Comparison of ENCODE assay signal across 14 cellular contexts in the genomic region with DNA sequence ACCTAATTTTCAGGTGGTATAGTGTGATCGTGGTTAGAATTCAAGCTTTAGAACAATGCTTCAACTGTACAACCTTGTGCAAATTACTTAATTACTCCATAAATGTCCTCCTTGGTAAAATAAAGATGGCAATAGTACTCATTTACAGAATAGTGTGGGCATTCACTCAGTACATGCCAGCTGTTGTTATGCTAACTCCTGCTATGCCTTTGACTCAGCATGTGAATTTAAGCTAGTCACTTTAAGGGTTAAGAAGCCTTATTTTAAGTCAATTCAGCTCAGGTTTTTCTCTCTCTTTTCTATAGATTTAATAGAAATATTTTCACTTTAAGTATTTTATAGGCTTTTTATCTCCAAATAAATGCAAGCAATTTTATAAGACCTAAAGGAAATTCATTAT.
DNase-seq lines count a peak whose midpoint lies in the region.
"Had no signal": no experiment of that assay in that cellular context is flagged by ENCODE, and none has a peak within 500 bp of the region (broad histone marks: within the 10 kb centered on the region; RNA-seq: fewer than 3 reads in every experiment).

No MANE protein-coding gene starts in this region.

- H3K36me3 ChIP-seq in HUES48 (ENCODE audit: control insufficient read depth, insufficient read depth, low read length) (no peaks in the 10 kb centered on the region), NT2/D1 (ENCODE audit: insufficient read depth, insufficient read length, low read length) (no peaks in the 10 kb centered on the region), iPS-20b (ENCODE audit: insufficient read depth, low read depth, low read length) (no peaks in the 10 kb centered on the region)
- H3K36me3 ChIP-seq: BLaER1 treated with 17β-estradiol and CSF1 and Interleukin-3, amounts not matched to agents 10 nM and 100 nM; HAP-1 had no signal

- peaks cover 37% of the 10 kb centered on the region for H3K4me1 ChIP-seq in HUES48 (ENCODE audit: control insufficient read depth, insufficient read depth, low read length)
- H3K4me1 ChIP-seq in NT2/D1 (ENCODE audit: insufficient read depth, insufficient read length): no peaks in the 10 kb centered on the region
- H3K4me1 ChIP-seq in iPS-20b (ENCODE audit: insufficient read depth, low read length): peaks cover 26% of the 10 kb centered on the region
- H3K4me1 ChIP-seq: BLaER1 treated with 17β-estradiol and CSF1 and Interleukin-3, amounts not matched to agents 10 nM and 100 nM had no signal

- H3K27ac ChIP-seq in HUES48 (ENCODE audit: low read depth, low read length) (no peak overlapping the region), iPS-20b (ENCODE audit: low read length) (no peak overlapping the region)
- H3K27ac ChIP-seq: BLaER1 treated with 17β-estradiol and CSF1 and Interleukin-3, amounts not matched to agents 10 nM and 100 nM had no signal

- H3K27me3 ChIP-seq in HUES48 (ENCODE audit: control insufficient read depth, insufficient read depth, low read length) (no peaks in the 10 kb centered on the region), NT2/D1 (ENCODE audit: insufficient read depth, insufficient read length) (no peaks in the 10 kb centered on the region), iPS-20b (ENCODE audit: insufficient read depth, low read length) (no peaks in the 10 kb centered on the region)
- H3K27me3 ChIP-seq: BLaER1 treated with 17β-estradiol and CSF1 and Interleukin-3, amounts not matched to agents 10 nM and 100 nM had no signal

- peak; percentile 11 for DNase-seq in NT2/D1 (ENCODE audit: low read depth, low spot score)
- DNase-seq in iPS DF 19.7 (ENCODE audit: low read depth, low spot score): peak; percentile 17
- DNase-seq in middle frontal gyrus (ENCODE audit: extremely low spot score, low spot score): no peak
- DNase-seq in ACHN: no peak
- DNase-seq in NOMO-1 treated with dmso at 0.1 percent for 144 hours (lab: John Stamatoyannopoulos, UW; ENCODE audit: unreplicated experiment): no peak
- DNase-seq: 8988T; Calu3; CD8-positive, alpha-beta T cell; DMS79 treated with DMSO at 0.1 percent for 48 hours; GF-D8 had no signal

- H3K9me3 ChIP-seq in HUES48 (ENCODE audit: control insufficient read depth, insufficient read depth, low read length): no peaks in the 10 kb centered on the region
- no peaks in the 10 kb centered on the region for H3K9me3 ChIP-seq in NT2/D1 (ENCODE audit: insufficient read depth, low read length)
- no peaks in the 10 kb centered on the region for H3K9me3 ChIP-seq in iPS-20b (ENCODE audit: insufficient read depth, low read depth, low read length)
- H3K9me3 ChIP-seq: BLaER1 treated with 17β-estradiol and CSF1 and Interleukin-3, amounts not matched to agents 10 nM and 100 nM; HAP-1 had no signal

- no peak overlapping the region for H3K9ac ChIP-seq in HUES48 (ENCODE audit: low read depth, low read length)
- H3K9ac ChIP-seq in NT2/D1 (ENCODE audit: insufficient read length, low read depth): no peak overlapping the region
- no peak overlapping the region for H3K9ac ChIP-seq in iPS-20b (ENCODE audit: low read depth, low read length)
- H3K9ac ChIP-seq: BLaER1 treated with 17β-estradiol and CSF1 and Interleukin-3, amounts not matched to agents 10 nM and 100 nM had no signal

- in situ Hi-C loops in ACHN (cut with HindIII; ENCODE audit: low pct_ligation_motif_present, low pct_unique_long_range_greater_than_20kb, low sequenced_read_pairs): no loop called here

- H3K4me3 ChIP-seq in HUES48 (ENCODE audit: low read depth, low read length) (peak overlapping the region; percentile 20; the same call in 1 of the 2 replicates), NT2/D1 (ENCODE audit: insufficient read length, low read depth) (no peak overlapping the region), iPS-20b (ENCODE audit: low read length) (peak overlapping the region; percentile 18; the same call in 1 of the 2 replicates)
- H3K4me3 ChIP-seq: BLaER1 treated with 17β-estradiol and CSF1 and Interleukin-3, amounts not matched to agents 10 nM and 100 nM; HAP-1 had no signal

Comparison
In these comparisons a context has a peak if more than half of its experiments do, and no peak if none do; other contexts are left out.
1. DNase-seq: peak in NT2/D1 (single experiment) and iPS DF 19.7 (single experiment); none in middle frontal gyrus (single experiment), ACHN (single experiment) and NOMO-1 treated with dmso at 0.1 percent for 144 hours (single experiment).